12 cellular contexts compared by ENCODE assay signal in the genomic region with DNA sequence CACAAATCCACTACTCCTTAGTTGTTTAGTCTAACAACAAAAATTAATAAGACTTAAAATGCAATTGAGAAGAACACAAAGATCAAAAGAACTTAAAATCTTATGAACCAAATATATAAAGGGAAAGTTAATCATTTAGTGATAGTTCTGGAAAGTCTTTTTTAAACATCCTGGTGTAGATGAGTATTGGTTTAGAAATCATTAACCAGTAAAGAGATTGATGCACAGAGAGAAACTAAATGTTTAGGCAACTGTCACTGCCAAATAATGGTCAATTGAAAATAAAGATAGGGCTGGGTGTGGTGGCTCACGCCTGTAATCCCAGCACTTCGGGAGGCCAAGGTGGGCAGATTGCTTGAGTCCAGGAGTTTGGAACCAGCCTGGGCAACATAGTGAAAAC. TPM values are rescaled to one million over a fixed set of nuclear protein-coding genes. Genes with fewer than 3 reads are reported as not detected.
"Had no signal": no experiment of that assay in that cellular context is flagged by ENCODE, and none has a peak within 500 bp of the region (broad histone marks: within the 10 kb centered on the region; RNA-seq: fewer than 3 reads in every experiment).

No MANE protein-coding gene starts in this region.

- FAIRE-seq: bronchial epithelial cell had no signal

- DNase-seq: activated CD4-positive, alpha-beta T cell treated with anti-CD3 and anti-CD28 coated beads for 48 hours; activated naive CD4-positive, alpha-beta T cell treated with Interleukin-2 at 50 U/mL for 16 hours; activated naive CD8-positive, alpha-beta T cell treated with anti-CD3 and anti-CD28 coated beads, Interleukin-2, amount 50 U/mL, for 24 hours; immature natural killer cell; midbrain; stomach had no signal

- H3K4me3 Mint-ChIP-seq: activated naive CD8-positive, alpha-beta T cell treated with anti-CD3 and anti-CD28 coated beads, Interleukin-2, amount 50 U/mL, for 24 hours; immature natural killer cell; WTC11 had no signal

- ATAC-seq: activated naive CD8-positive, alpha-beta T cell treated with anti-CD3 and anti-CD28 coated beads, Interleukin-2, amount 50 U/mL, for 24 hours; esophagus mucosa; WTC11 had no signal

- H3K4me1 Mint-ChIP-seq: activated naive CD8-positive, alpha-beta T cell treated with anti-CD3 and anti-CD28 coated beads, Interleukin-2, amount 50 U/mL, for 24 hours; immature natural killer cell had no signal

- H3K9me3 Mint-ChIP-seq: activated naive CD8-positive, alpha-beta T cell treated with anti-CD3 and anti-CD28 coated beads, Interleukin-2, amount 50 U/mL, for 24 hours; WTC11 had no signal

- H3K36me3 Mint-ChIP-seq: immature natural killer cell, WTC11 had no signal

- H3K27ac Mint-ChIP-seq: activated naive CD8-positive, alpha-beta T cell treated with anti-CD3 and anti-CD28 coated beads, Interleukin-2, amount 50 U/mL, for 24 hours; immature natural killer cell; WTC11 had no signal

RNA-seq across cellular contexts. Expression of a gene that starts 44.9 kb away (rescaled TPM):
- total RNA-seq: ascending aorta, bronchial epithelial cell, esophagus mucosa, lung, right atrium auricular region, stomach had no signal
